In the genomic region with DNA sequence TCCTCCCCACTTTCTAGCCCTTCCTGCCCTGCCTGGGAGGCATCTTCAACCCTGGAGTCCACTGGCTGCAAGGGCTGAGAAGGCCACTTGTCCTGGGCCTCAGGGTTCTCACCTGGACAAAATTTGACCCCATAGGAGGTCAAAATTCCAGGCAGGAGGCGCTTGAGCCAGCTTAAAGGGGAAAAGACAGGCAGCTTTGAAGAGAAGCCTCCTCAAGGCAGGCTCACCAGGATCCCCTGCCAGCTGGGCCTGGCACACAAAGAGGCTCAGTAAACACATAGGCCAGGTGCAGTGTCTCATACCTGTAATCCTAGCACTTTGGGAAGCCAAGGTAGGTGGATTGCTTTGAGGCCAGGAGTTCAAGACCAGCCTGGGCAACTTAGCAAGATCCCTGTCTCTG, we compare ENCODE assay signal across 17 cellular contexts. TPM values are rescaled to one million over a fixed set of nuclear protein-coding genes. Genes with fewer than 3 reads are reported as not detected.
DNase-seq lines count a peak whose midpoint lies in the region; ATAC-seq, FAIRE-seq and TF ChIP-seq lines count a peak whose summit lies in the region.
"Had no signal": no experiment of that assay in that cellular context is flagged by ENCODE, and none has a peak within 500 bp of the region (broad histone marks: within the 10 kb centered on the region; RNA-seq: fewer than 3 reads in every experiment).

No MANE protein-coding gene starts in this region.

- peak; percentile 72 for FAIRE-seq in GM12892 (lab: Jason Lieb, UNC)
- FAIRE-seq: A549, GM12878, H1, HepG2, HTR-8/SVneo had no signal

- no peak overlapping the region for H3K4me3 Mint-ChIP-seq in memory B cell
- no peak overlapping the region for H3K4me3 Mint-ChIP-seq in stimulated activated memory B cell treated with anti-CD40 and anti-IgM and Interleukin-4, amounts not matched to agents 10 μg/mL and 1 μg/mL and 100 μg/mL, for 72 hours
- H3K4me3 Mint-ChIP-seq: CD4-positive, CD25-positive, alpha-beta regulatory T cell; HFFc6 had no signal

- peaks cover 39% of the 10 kb centered on the region for H3K4me1 Mint-ChIP-seq in memory B cell
- H3K4me1 Mint-ChIP-seq in stimulated activated memory B cell treated with anti-CD40 and anti-IgM and Interleukin-4, amounts not matched to agents 10 μg/mL and 1 μg/mL and 100 μg/mL, for 72 hours = peaks cover 86% of the 10 kb centered on the region

- H3K27ac ChIP-seq in RWPE2 (ENCODE audit: poor library complexity, severe bottlenecking) = peak overlapping the region; percentile 62
- H3K27ac ChIP-seq: A549 had no signal

- H3K9me3 Mint-ChIP-seq in memory B cell = no peaks in the 10 kb centered on the region
- H3K9me3 Mint-ChIP-seq in stimulated activated memory B cell treated with anti-CD40 and anti-IgM and Interleukin-4, amounts not matched to agents 10 μg/mL and 1 μg/mL and 100 μg/mL, for 72 hours = no peaks in the 10 kb centered on the region
- H3K9me3 Mint-ChIP-seq: CD4-positive, CD25-positive, alpha-beta regulatory T cell; HFFc6 had no signal

- no peak overlapping the region for H3K4me3 ChIP-seq in RWPE2 (ENCODE audit: severe bottlenecking)
- H3K4me3 ChIP-seq: A549, GM12878 had no signal

- no peaks in the 10 kb centered on the region for H3K36me3 ChIP-seq in RWPE2 (ENCODE audit: low read depth)
- H3K36me3 ChIP-seq: BE2C had no signal

- no peaks in the 10 kb centered on the region for H3K36me3 Mint-ChIP-seq in memory B cell
- H3K36me3 Mint-ChIP-seq in stimulated activated memory B cell treated with anti-CD40 and anti-IgM and Interleukin-4, amounts not matched to agents 10 μg/mL and 1 μg/mL and 100 μg/mL, for 72 hours = no peaks in the 10 kb centered on the region
- H3K36me3 Mint-ChIP-seq: CD4-positive, CD25-positive, alpha-beta regulatory T cell had no signal

- TF ChIP-seq CTCF in RWPE2 (IDR thresholded peaks at IDR 0.05; ENCODE audit: poor library complexity, severe bottlenecking) = no peak

- peaks cover 26% of the 10 kb centered on the region for H3K4me1 ChIP-seq in RWPE2 (ENCODE audit: insufficient read depth, poor library complexity, severe bottlenecking)
- H3K4me1 ChIP-seq: A549, BE2C had no signal

- no peak for ATAC-seq in RWPE2 (ENCODE audit: low read depth)
- no peak for ATAC-seq in memory B cell (ENCODE audit: low read depth)
- ATAC-seq in stimulated activated memory B cell treated with anti-CD40 and anti-IgM and Interleukin-4, amounts not matched to agents 10 μg/mL and 1 μg/mL and 100 μg/mL, for 72 hours = no peak
- ATAC-seq: GM12878, HepG2 had no signal

- DNase-seq in GM12892 (ENCODE audit: insufficient read length) = no peak
- no peak for DNase-seq in RWPE2 (ENCODE audit: low spot score)
- no peak for DNase-seq in memory B cell (ENCODE audit: low spot score in 2 of 2)
- no peak for DNase-seq in activated T-cell treated with anti-CD3 and anti-CD28 coated beads for 4 hours
- no peak for DNase-seq in NCI-H1930 (lab: John Stamatoyannopoulos, UW)
- no peak for DNase-seq in GDM1 (lab: John Stamatoyannopoulos, UW)
- DNase-seq: BE2C; CD4-positive, CD25-positive, alpha-beta regulatory T cell; HCEC 1CT; HFFc6 had no signal

- no peak for TF ChIP-seq POLR2A in GM12892 (IDR thresholded peaks at IDR 0.05; ENCODE audit: low read depth, low read length)

- H3K27ac Mint-ChIP-seq in memory B cell = peak overlapping the region; percentile 62
- H3K27ac Mint-ChIP-seq in stimulated activated memory B cell treated with anti-CD40 and anti-IgM and Interleukin-4, amounts not matched to agents 10 μg/mL and 1 μg/mL and 100 μg/mL, for 72 hours = peak overlapping the region; percentile 52
- H3K27ac Mint-ChIP-seq: CD4-positive, CD25-positive, alpha-beta regulatory T cell; HFFc6 had no signal

- H3K27me3 Mint-ChIP-seq in memory B cell = no peaks in the 10 kb centered on the region
- H3K27me3 Mint-ChIP-seq in stimulated activated memory B cell treated with anti-CD40 and anti-IgM and Interleukin-4, amounts not matched to agents 10 μg/mL and 1 μg/mL and 100 μg/mL, for 72 hours = no peaks in the 10 kb centered on the region
- H3K27me3 Mint-ChIP-seq: CD4-positive, CD25-positive, alpha-beta regulatory T cell had no signal

- no peaks in the 10 kb centered on the region for H3K27me3 ChIP-seq in RWPE2 (ENCODE audit: insufficient read depth, poor library complexity, severe bottlenecking)
- H3K27me3 ChIP-seq: BE2C had no signal

- H3K9me3 ChIP-seq in RWPE2 (ENCODE audit: severe bottlenecking) = no peaks in the 10 kb centered on the region
- H3K9me3 ChIP-seq: A549, BE2C had no signal

RNA-seq across cellular contexts. Expression of a gene that starts 53.0 kb away (rescaled TPM):
- polyA plus RNA-seq in GM12892 (2012; ENCODE audit: missing spikeins) = 2.6 TPM
- polyA plus RNA-seq: A549, AG04450, H1, HepG2 had no signal
